ENCODE assay signal across 1 cellular context in the genomic region with DNA sequence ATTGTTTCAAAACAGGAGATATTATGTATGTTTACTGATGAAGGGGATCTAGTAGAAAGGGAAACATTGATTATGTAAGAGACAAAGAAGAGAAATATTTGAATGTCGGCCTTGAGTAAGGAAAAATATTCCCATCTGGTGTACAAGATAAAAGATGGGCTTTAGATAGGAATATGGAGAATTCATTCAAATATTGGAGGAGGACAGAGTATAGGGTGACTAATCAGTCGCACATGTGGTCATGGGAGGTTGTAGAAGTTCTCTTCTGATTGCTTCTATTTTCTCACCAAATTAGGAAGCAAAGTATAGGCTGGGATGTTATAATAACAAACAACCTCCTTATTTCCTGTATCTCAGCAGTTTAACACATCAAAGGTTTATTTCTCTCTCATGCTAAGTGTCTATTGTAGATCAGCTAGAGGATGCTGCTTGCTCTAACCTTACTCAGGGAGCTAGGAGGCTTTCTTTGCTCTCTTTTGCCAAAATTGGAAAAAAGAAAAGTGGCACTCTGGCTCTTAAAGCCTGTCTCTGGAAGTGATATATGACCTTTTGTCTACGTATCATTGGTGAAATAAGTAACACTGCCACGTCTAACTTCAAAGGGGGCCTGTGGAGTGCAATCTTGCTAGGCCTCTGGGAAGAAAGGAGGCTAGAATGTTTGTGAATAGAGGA.
TF ChIP-seq lines count a peak whose summit lies in the region.

No MANE protein-coding gene starts in this region.

TF ChIP-seq in K562, 482 proteins besides CTCF, POLR2A, EP300 and RAD21 (continues in another document):
- TF ChIP-seq HSF4 (CRISPR knock-in tag; IDR thresholded peaks at IDR 0.05; ENCODE audit: borderline replicate concordance) = peak; percentile 5; the same call in 1 of the 2 replicates
- TF ChIP-seq, protein P1, sequence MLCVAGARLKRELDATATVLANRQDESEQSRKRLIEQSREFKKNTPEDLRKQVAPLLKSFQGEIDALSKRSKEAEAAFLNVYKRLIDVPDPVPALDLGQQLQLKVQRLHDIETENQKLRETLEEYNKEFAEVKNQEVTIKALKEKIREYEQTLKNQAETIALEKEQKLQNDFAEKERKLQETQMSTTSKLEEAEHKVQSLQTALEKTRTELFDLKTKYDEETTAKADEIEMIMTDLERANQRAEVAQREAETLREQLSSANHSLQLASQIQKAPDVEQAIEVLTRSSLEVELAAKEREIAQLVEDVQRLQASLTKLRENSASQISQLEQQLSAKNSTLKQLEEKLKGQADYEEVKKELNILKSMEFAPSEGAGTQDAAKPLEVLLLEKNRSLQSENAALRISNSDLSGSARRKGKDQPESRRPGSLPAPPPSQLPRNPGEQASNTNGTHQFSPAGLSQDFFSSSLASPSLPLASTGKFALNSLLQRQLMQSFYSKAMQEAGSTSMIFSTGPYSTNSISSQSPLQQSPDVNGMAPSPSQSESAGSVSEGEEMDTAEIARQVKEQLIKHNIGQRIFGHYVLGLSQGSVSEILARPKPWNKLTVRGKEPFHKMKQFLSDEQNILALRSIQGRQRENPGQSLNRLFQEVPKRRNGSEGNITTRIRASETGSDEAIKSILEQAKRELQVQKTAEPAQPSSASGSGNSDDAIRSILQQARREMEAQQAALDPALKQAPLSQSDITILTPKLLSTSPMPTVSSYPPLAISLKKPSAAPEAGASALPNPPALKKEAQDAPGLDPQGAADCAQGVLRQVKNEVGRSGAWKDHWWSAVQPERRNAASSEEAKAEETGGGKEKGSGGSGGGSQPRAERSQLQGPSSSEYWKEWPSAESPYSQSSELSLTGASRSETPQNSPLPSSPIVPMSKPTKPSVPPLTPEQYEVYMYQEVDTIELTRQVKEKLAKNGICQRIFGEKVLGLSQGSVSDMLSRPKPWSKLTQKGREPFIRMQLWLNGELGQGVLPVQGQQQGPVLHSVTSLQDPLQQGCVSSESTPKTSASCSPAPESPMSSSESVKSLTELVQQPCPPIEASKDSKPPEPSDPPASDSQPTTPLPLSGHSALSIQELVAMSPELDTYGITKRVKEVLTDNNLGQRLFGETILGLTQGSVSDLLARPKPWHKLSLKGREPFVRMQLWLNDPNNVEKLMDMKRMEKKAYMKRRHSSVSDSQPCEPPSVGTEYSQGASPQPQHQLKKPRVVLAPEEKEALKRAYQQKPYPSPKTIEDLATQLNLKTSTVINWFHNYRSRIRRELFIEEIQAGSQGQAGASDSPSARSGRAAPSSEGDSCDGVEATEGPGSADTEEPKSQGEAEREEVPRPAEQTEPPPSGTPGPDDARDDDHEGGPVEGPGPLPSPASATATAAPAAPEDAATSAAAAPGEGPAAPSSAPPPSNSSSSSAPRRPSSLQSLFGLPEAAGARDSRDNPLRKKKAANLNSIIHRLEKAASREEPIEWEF (CRISPR knock-in tag; IDR thresholded peaks at IDR 0.05) = 0 out of 2 replicates have a peak, but pooled peaks have one; percentile 76
- peak; percentile 6 for TF ChIP-seq HDAC3 (IDR thresholded peaks at IDR 0.05; ENCODE audit: borderline replicate concordance, partially characterized antibody)
- TF ChIP-seq TRIM28 (IDR thresholded peaks at IDR 0.05) = no peak
- no peak for TF ChIP-seq NR2C1 (IDR thresholded peaks at IDR 0.05)
- TF ChIP-seq NR2C1 (tag; IDR thresholded peaks at IDR 0.05) = peak; percentile 24; the same call in 1 of the 2 replicates
- TF ChIP-seq ZNF175 (CRISPR knock-in tag; IDR thresholded peaks at IDR 0.05; ENCODE audit: low read depth) = 0 out of 2 replicates have a peak, but pooled peaks have one; percentile 30
- 0 out of 2 replicates have a peak, but pooled peaks have one; percentile 20 for TF ChIP-seq GTF2A2 (tag; IDR thresholded peaks at IDR 0.05)
- TF ChIP-seq, protein P2, sequence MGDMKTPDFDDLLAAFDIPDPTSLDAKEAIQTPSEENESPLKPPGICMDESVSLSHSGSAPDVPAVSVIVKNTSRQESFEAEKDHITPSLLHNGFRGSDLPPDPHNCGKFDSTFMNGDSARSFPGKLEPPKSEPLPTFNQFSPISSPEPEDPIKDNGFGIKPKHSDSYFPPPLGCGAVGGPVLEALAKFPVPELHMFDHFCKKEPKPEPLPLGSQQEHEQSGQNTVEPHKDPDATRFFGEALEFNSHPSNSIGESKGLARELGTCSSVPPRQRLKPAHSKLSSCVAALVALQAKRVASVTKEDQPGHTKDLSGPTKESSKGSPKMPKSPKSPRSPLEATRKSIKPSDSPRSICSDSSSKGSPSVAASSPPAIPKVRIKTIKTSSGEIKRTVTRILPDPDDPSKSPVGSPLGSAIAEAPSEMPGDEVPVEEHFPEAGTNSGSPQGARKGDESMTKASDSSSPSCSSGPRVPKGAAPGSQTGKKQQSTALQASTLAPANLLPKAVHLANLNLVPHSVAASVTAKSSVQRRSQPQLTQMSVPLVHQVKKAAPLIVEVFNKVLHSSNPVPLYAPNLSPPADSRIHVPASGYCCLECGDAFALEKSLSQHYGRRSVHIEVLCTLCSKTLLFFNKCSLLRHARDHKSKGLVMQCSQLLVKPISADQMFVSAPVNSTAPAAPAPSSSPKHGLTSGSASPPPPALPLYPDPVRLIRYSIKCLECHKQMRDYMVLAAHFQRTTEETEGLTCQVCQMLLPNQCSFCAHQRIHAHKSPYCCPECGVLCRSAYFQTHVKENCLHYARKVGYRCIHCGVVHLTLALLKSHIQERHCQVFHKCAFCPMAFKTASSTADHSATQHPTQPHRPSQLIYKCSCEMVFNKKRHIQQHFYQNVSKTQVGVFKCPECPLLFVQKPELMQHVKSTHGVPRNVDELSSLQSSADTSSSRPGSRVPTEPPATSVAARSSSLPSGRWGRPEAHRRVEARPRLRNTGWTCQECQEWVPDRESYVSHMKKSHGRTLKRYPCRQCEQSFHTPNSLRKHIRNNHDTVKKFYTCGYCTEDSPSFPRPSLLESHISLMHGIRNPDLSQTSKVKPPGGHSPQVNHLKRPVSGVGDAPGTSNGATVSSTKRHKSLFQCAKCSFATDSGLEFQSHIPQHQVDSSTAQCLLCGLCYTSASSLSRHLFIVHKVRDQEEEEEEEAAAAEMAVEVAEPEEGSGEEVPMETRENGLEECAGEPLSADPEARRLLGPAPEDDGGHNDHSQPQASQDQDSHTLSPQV (IDR thresholded peaks at IDR 0.05) = peak; percentile 13; the same call in 1 of the 2 replicates
- TF ChIP-seq RCOR1 (IDR thresholded peaks at IDR 0.05; ENCODE audit: borderline replicate concordance in 1 of 2, low read depth in 2 of 2, low read length in 2 of 2) = no peak
- TF ChIP-seq HMBOX1 (IDR thresholded peaks at IDR 0.05) = peak; percentile 44; the same call in 1 of the 2 replicates
- TF ChIP-seq L3MBTL2 (IDR thresholded peaks at IDR 0.05) = peak; percentile 53; the same call in 1 of the 2 replicates
- no peak for TF ChIP-seq CHCHD3 (CRISPR knock-in tag; IDR thresholded peaks at IDR 0.05)
- TF ChIP-seq ADNP (tag; IDR thresholded peaks at IDR 0.05) = 0 out of 2 replicates have a peak, but pooled peaks have one; percentile 42
- no peak for TF ChIP-seq RHOXF2B (CRISPR knock-in tag; conservative IDR thresholded peaks at IDR 0.05)
- peak in 1 of 2 experiments; percentile 52; a peak in 2 of 4 replicates for TF ChIP-seq FOXA3 (CRISPR knock-in tag; conservative IDR thresholded peaks at IDR 0.05 in 1 of 2, IDR thresholded peaks at IDR 0.05 in 1 of 2)
- 0 out of 2 replicates have a peak, but pooled peaks have one; percentile 17 for TF ChIP-seq JUN (IDR thresholded peaks at IDR 0.05; ENCODE audit: borderline replicate concordance, low read depth, low read length)
- no peak for TF ChIP-seq JUN (CRISPR knock-in tag; IDR thresholded peaks at IDR 0.05; ENCODE audit: borderline replicate concordance)
- peak; percentile 82 for TF ChIP-seq MEIS2 (IDR thresholded peaks at IDR 0.05; ENCODE audit: partially characterized antibody)
- 0 out of 2 replicates have a peak, but pooled peaks have one; percentile 14 for TF ChIP-seq NBN (IDR thresholded peaks at IDR 0.05; ENCODE audit: low read depth)
- TF ChIP-seq NCOR1 (IDR thresholded peaks at IDR 0.05) = peak; percentile 50
- TF ChIP-seq, protein P3, sequence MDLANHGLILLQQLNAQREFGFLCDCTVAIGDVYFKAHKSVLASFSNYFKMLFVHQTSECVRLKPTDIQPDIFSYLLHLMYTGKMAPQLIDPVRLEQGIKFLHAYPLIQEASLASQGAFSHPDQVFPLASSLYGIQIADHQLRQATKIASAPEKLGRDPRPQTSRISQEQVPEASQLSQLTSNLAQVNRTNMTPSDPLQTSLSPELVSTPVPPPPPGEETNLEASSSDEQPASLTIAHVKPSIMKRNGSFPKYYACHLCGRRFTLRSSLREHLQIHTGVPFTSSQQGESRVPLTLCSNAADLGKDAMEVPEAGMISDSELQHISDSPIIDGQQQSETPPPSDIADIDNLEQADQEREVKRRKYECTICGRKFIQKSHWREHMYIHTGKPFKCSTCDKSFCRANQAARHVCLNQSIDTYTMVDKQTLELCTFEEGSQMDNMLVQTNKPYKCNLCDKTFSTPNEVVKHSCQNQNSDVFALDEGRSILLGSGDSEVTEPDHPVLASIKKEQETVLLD (IDR thresholded peaks at IDR 0.05) = peak; percentile 14; the same call in 1 of the 2 replicates
- no peak for TF ChIP-seq GTF2E2 (tag; IDR thresholded peaks at IDR 0.05)
- TF ChIP-seq, protein P4, sequence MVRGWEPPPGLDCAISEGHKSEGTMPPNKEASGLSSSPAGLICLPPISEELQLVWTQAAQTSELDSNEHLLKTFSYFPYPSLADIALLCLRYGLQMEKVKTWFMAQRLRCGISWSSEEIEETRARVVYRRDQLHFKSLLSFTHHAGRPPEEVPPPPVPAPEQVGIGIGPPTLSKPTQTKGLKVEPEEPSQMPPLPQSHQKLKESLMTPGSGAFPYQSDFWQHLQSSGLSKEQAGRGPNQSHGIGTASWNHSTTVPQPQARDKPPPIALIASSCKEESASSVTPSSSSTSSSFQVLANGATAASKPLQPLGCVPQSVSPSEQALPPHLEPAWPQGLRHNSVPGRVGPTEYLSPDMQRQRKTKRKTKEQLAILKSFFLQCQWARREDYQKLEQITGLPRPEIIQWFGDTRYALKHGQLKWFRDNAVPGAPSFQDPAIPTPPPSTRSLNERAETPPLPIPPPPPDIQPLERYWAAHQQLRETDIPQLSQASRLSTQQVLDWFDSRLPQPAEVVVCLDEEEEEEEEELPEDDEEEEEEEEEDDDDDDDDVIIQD (CRISPR knock-in tag; IDR thresholded peaks at IDR 0.05) = no peak
- peak; percentile 94 for TF ChIP-seq FOSL1 (tag; conservative IDR thresholded peaks at IDR 0.05)
- peak; percentile 14; the same call in 1 of the 2 replicates for TF ChIP-seq PML (IDR thresholded peaks at IDR 0.05; ENCODE audit: low read length)
- no peak for TF ChIP-seq RAD51 (IDR thresholded peaks at IDR 0.05; ENCODE audit: borderline replicate concordance, low read depth)
- peak in 1 of 2 experiments; percentile 26; a peak in 2 of 4 replicates for TF ChIP-seq FOXK2 (conservative IDR thresholded peaks at IDR 0.05 in 1 of 2, IDR thresholded peaks at IDR 0.05 in 1 of 2; ENCODE audit: low read depth in 2 of 2)
- TF ChIP-seq KAT7 (CRISPR knock-in tag; IDR thresholded peaks at IDR 0.05; ENCODE audit: borderline replicate concordance) = peak; percentile 13; the same call in 1 of the 2 replicates
- TF ChIP-seq CEBPB (tag; IDR thresholded peaks at IDR 0.05) = peak; percentile 68
- TF ChIP-seq LEF1 (IDR thresholded peaks at IDR 0.05) = peak; percentile 44; the same call in 1 of the 2 replicates
- TF ChIP-seq DPF2 (IDR thresholded peaks at IDR 0.05) = peak; percentile 83
- TF ChIP-seq ETV1 (tag; conservative IDR thresholded peaks at IDR 0.05; ENCODE audit: low read depth) = 0 out of 2 replicates have a peak, but pooled peaks have one; percentile 17
- TF ChIP-seq ZFX (CRISPR knock-in tag; IDR thresholded peaks at IDR 0.05) = peak; percentile 80
- no peak for TF ChIP-seq STAT5A (IDR thresholded peaks at IDR 0.05; ENCODE audit: borderline replicate concordance, low read length)
- TF ChIP-seq ZNF583 (CRISPR knock-in tag; IDR thresholded peaks at IDR 0.05) = 0 out of 2 replicates have a peak, but pooled peaks have one; percentile 46
- TF ChIP-seq ATF3 (IDR thresholded peaks at IDR 0.05) = peak; percentile 52; the same call in 1 of the 2 replicates
- no peak for TF ChIP-seq ATF3 (CRISPR knock-in tag; conservative IDR thresholded peaks at IDR 0.05)
- TF ChIP-seq ZNF263 (CRISPR knock-in tag; IDR thresholded peaks at IDR 0.05; ENCODE audit: borderline replicate concordance) = peak; percentile 27; the same call in 1 of the 2 replicates
- TF ChIP-seq MYNN (IDR thresholded peaks at IDR 0.05) = no peak
- TF ChIP-seq MYNN (CRISPR knock-in tag; IDR thresholded peaks at IDR 0.05) = no peak
- peak; percentile 67 for TF ChIP-seq TAL1 (IDR thresholded peaks at IDR 0.05)
- TF ChIP-seq ELF1 (tag; IDR thresholded peaks at IDR 0.05) = peak; percentile 60; the same call in 1 of the 2 replicates
- peak; percentile 36 for TF ChIP-seq CBFA2T2 (conservative IDR thresholded peaks at IDR 0.05)
- no peak for TF ChIP-seq DIDO1 (tag; IDR thresholded peaks at IDR 0.05; ENCODE audit: low read depth)
- peak; percentile 81; the same call in 1 of the 2 replicates for TF ChIP-seq SOX6 (IDR thresholded peaks at IDR 0.05)
- TF ChIP-seq MYC (IDR thresholded peaks at IDR 0.05; ENCODE audit: low read depth, low read length) = no peak
- TF ChIP-seq MYC (CRISPR knock-in tag; IDR thresholded peaks at IDR 0.05; ENCODE audit: borderline replicate concordance, low read depth) = no peak
- TF ChIP-seq IFI16 (CRISPR knock-in tag; IDR thresholded peaks at IDR 0.05) = no peak
- TF ChIP-seq ZKSCAN8 (CRISPR knock-in tag; IDR thresholded peaks at IDR 0.05) = no peak
- TF ChIP-seq CTBP1 (IDR thresholded peaks at IDR 0.05; ENCODE audit: borderline replicate concordance) = 0 out of 2 replicates have a peak, but pooled peaks have one; percentile 40
